ENCODE assay signal across 1 cellular context in the genomic region with DNA sequence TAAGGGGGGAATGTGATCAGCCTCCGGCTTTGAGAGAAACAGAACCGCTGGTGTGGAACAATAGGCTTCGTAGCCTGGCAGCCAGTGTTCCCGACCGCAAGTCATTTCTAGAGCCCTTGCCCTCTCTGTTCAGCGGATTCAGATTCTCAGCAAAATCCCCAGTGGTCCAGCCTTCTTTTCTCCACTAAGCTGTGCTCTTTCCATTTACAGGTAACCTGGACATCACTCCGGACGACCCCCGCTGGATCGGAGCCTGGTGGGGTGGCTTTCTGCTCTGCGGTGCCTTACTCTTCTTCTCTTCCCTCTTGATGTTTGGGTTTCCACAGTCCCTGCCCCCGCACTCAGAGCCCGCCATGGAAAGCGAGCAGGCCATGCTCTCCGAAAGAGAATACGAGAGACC.
TF ChIP-seq lines count a peak whose summit lies in the region.

No MANE protein-coding gene starts in this region.

TF ChIP-seq in GM23338, 12 proteins besides CTCF, POLR2A, EP300 and RAD21 (continued from another document):
- no peak for TF ChIP-seq ZNF114 (CRISPR knock-in tag; IDR thresholded peaks at IDR 0.05)
- TF ChIP-seq ZNF331 (CRISPR knock-in tag; IDR thresholded peaks at IDR 0.05; ENCODE audit: low read depth), result no peak
- TF ChIP-seq CREB1 (CRISPR knock-in tag; IDR thresholded peaks at IDR 0.05; ENCODE audit: low read depth), result no peak
- no peak for TF ChIP-seq JUNB (IDR thresholded peaks at IDR 0.05; ENCODE audit: unreplicated experiment)
TF ChIP-seq in GM23338: peak in this region for 0.
